In genomic region chr11:103488579-103488978, GRCh38 we compare ENCODE assay signal across 26 cellular contexts.
"Had no signal": no experiment of that assay in that cellular context is flagged by ENCODE, and none has a peak within 500 bp of the region (broad histone marks: within the 10 kb centered on the region; RNA-seq: fewer than 3 reads in every experiment).

No MANE protein-coding gene starts in this region.

- H3K4me3 Mint-ChIP-seq: activated naive CD4-positive, alpha-beta T cell treated with anti-CD3 and anti-CD28 coated beads, Interleukin-2, amount 50 U/mL, for 24 hours; brain had no signal

- H3K4me1 Mint-ChIP-seq: activated naive CD4-positive, alpha-beta T cell treated with anti-CD3 and anti-CD28 coated beads, Interleukin-2, amount 50 U/mL, for 24 hours; brain had no signal

- H3K27me3 Mint-ChIP-seq: activated naive CD4-positive, alpha-beta T cell treated with anti-CD3 and anti-CD28 coated beads, Interleukin-2, amount 50 U/mL, for 24 hours; brain had no signal

- H3K9me3 Mint-ChIP-seq: activated naive CD4-positive, alpha-beta T cell treated with anti-CD3 and anti-CD28 coated beads, Interleukin-2, amount 50 U/mL, for 24 hours had no signal

- H3K27ac Mint-ChIP-seq: activated naive CD4-positive, alpha-beta T cell treated with anti-CD3 and anti-CD28 coated beads, Interleukin-2, amount 50 U/mL, for 24 hours; brain had no signal

- DNase-seq: activated CD4-positive, alpha-beta T cell treated with anti-CD3 and anti-CD28 coated beads for 48 hours; activated CD4-positive, alpha-beta T cell treated with anti-CD3 and anti-CD28 coated beads, Interleukin-2, amount 50 U/mL, for 4 hours; activated CD8-positive, alpha-beta memory T cell treated with anti-CD3 and anti-CD28 coated beads, Interleukin-2, amount 50 U/mL, for 48 hours; activated effector memory CD4-positive, alpha-beta T cell treated with Interleukin-2 at 50 U/mL for 16 hours; activated naive CD4-positive, alpha-beta T cell; activated T-cell treated with anti-CD3 and anti-CD28 coated beads, Interleukin-2, amount 50 U/mL, for 1 hour; amygdala; IMR-90; KBM-7; NCI-H146; NCI-H187 treated with DMSO at 0.1 percent for 48 hours; NCI-H2081 treated with DMSO at 0.1 percent for 48 hours; NCI-H2171 treated with DMSO at 0.1 percent for 48 hours; NCI-H526; NCI-H82; NK-92 treated with Interleukin-12 subunit alpha and Interleukin-12 subunit beta, amount 100 ng/mL, for 24 hours; OCI-M1; RPMI8226; SK-N-SH; WERI-Rb-1 had no signal

- ATAC-seq: Panc1, Right ventricle myocardium inferior had no signal

- FAIRE-seq: astrocyte, colon had no signal

- H3K36me3 Mint-ChIP-seq: activated naive CD4-positive, alpha-beta T cell treated with anti-CD3 and anti-CD28 coated beads, Interleukin-2, amount 50 U/mL, for 24 hours; brain had no signal
